Comparison of ENCODE assay signal across 25 cellular contexts in genomic region chr21:25891596-25891995, GRCh38.
"Had no signal": no experiment of that assay in that cellular context is flagged by ENCODE, and none has a peak within 500 bp of the region (broad histone marks: within the 10 kb centered on the region; RNA-seq: fewer than 3 reads in every experiment).

No MANE protein-coding gene starts in this region.

- ATAC-seq: PC-3 had no signal

- H3K27ac Mint-ChIP-seq: activated naive CD8-positive, alpha-beta T cell treated with anti-CD3 and anti-CD28 coated beads for 36 hours; activated T-cell treated with anti-CD3 and anti-CD28 coated beads, Interleukin-2, amount 50 U/mL, for 24 hours; activated T-helper 1 cell treated with anti-CD3 and anti-CD28 coated beads, Interleukin-12 subunit alpha, Interleukin-12 subunit beta, Interleukin-2, Interleukin-4 antibody, amounts not matched to agents 30 ng/mL and 10 ng/mL and 1 ng/mL, durations not matched to agents 14 hours and 24 hours and 36 hours; T-helper 1 cell treated with Interleukin-12 subunit alpha and Interleukin-12 subunit beta and Interleukin-4 antibody, amounts not matched to agents 30 μg/mL and 1 μg/mL, for 36 hours; T-helper 2 cell treated with Interferon-gamma antibody and Interleukin-4, amounts not matched to agents 5 μg/mL and 100 μg/mL, for 36 hours had no signal

- H3K27me3 Mint-ChIP-seq: activated naive CD8-positive, alpha-beta T cell treated with anti-CD3 and anti-CD28 coated beads for 36 hours; activated T-cell treated with anti-CD3 and anti-CD28 coated beads, Interleukin-2, amount 50 U/mL, for 24 hours had no signal

- H3K4me3 Mint-ChIP-seq: activated naive CD8-positive, alpha-beta T cell treated with anti-CD3 and anti-CD28 coated beads for 36 hours; activated T-cell treated with anti-CD3 and anti-CD28 coated beads, Interleukin-2, amount 50 U/mL, for 24 hours; activated T-helper 1 cell treated with anti-CD3 and anti-CD28 coated beads, Interleukin-12 subunit alpha, Interleukin-12 subunit beta, Interleukin-2, Interleukin-4 antibody, amounts not matched to agents 30 ng/mL and 10 ng/mL and 1 ng/mL, durations not matched to agents 14 hours and 24 hours and 36 hours; T-helper 1 cell treated with Interleukin-12 subunit alpha and Interleukin-12 subunit beta and Interleukin-4 antibody, amounts not matched to agents 30 μg/mL and 1 μg/mL, for 36 hours; T-helper 2 cell treated with Interferon-gamma antibody and Interleukin-4, amounts not matched to agents 5 μg/mL and 100 μg/mL, for 36 hours had no signal

- H3K9me3 Mint-ChIP-seq: activated naive CD8-positive, alpha-beta T cell treated with anti-CD3 and anti-CD28 coated beads for 36 hours; activated T-cell treated with anti-CD3 and anti-CD28 coated beads, Interleukin-2, amount 50 U/mL, for 24 hours; activated T-helper 1 cell treated with anti-CD3 and anti-CD28 coated beads, Interleukin-12 subunit alpha, Interleukin-12 subunit beta, Interleukin-2, Interleukin-4 antibody, amounts not matched to agents 30 ng/mL and 10 ng/mL and 1 ng/mL, durations not matched to agents 14 hours and 24 hours and 36 hours; T-helper 1 cell treated with Interleukin-12 subunit alpha and Interleukin-12 subunit beta and Interleukin-4 antibody, amounts not matched to agents 30 μg/mL and 1 μg/mL, for 36 hours; T-helper 2 cell treated with Interferon-gamma antibody and Interleukin-4, amounts not matched to agents 5 μg/mL and 100 μg/mL, for 36 hours had no signal

- DNase-seq: activated gamma-delta T cell treated with Interleukin-2 at 50 U/mL for 16 hours; activated naive CD4-positive, alpha-beta T cell treated with anti-CD3 and anti-CD28 coated beads, Interleukin-2, amount 50 U/mL, for 16 hours; activated naive CD8-positive, alpha-beta T cell treated with anti-CD3 and anti-CD28 coated beads for 36 hours; activated T-cell treated with anti-CD3 and anti-CD28 coated beads, Interleukin-2, amount 50 U/mL, for 24 hours; amniotic stem cell; aorta; brain microvascular endothelial cell; central memory CD4-positive, alpha-beta T cell; NCI-H1092 treated with DMSO at 0.1 percent for 48 hours; NCI-H1436; NCI-H187; NCI-H2029 treated with DMSO at 0.1 percent for 48 hours; NCI-H2171; NCI-H510A; NCI-H526; NCI-H748 treated with DMSO at 0.1 percent for 48 hours; NK-92 treated with Interleukin-12 subunit alpha and Interleukin-12 subunit beta, amount 100 ng/mL, for 24 hours; PC-3; Peyer's patch; RPMI8226; SHP77 treated with DMSO at 0.1 percent for 48 hours; SK-N-SH had no signal
